11 cellular contexts compared by ENCODE assay signal in genomic region chr4:40254961-40255721, GRCh38. TPM values are rescaled to one million over a fixed set of nuclear protein-coding genes. Genes with fewer than 3 reads are reported as not detected.
A peak's percentile ranks its signal among the peaks of the same experiment; 100 is the strongest.
DNase-seq lines count a peak whose midpoint lies in the region; ATAC-seq and TF ChIP-seq lines count a peak whose summit lies in the region.
"Had no signal": no experiment of that assay in that cellular context is flagged by ENCODE, and none has a peak within 500 bp of the region (broad histone marks: within the 10 kb centered on the region; RNA-seq: fewer than 3 reads in every experiment).

No MANE protein-coding gene starts in this region.

- H3K27me3 ChIP-seq in AG04450 (ENCODE audit: control insufficient read depth, insufficient read depth, low read length) (no peaks in the 10 kb centered on the region), heart right ventricle (no peaks in the 10 kb centered on the region)
- H3K27me3 ChIP-seq: neutrophil, upper lobe of left lung had no signal

- 0 out of 2 replicates have a peak, but pooled peaks cover 4% of the 10 kb centered on the region for H3K36me3 Mint-ChIP-seq in HFFc6 (ENCODE audit: low read depth)
- peaks cover 4% of the 10 kb centered on the region for H3K36me3 Mint-ChIP-seq in activated T-helper 2 cell treated with anti-CD3 and anti-CD28 coated beads, Interferon-gamma antibody, Interleukin-2, Interleukin-4, amounts not matched to agents 10 μg/mL and 5 μg/mL and 100 μg/mL, durations not matched to agents 14 hours and 24 hours and 36 hours (ENCODE audit: low read depth)

- intact Hi-C loops in activated T-helper 2 cell treated with anti-CD3 and anti-CD28 coated beads, Interferon-gamma antibody, Interleukin-2, Interleukin-4, amounts not matched to agents 10 μg/mL and 5 μg/mL and 100 μg/mL, durations not matched to agents 14 hours and 24 hours and 36 hours (cut with micrococcal nuclease), result loop anchor here (1.0 to 2.0 kb wide), 4 partner anchors 16 to 54 kb away; no protein-coding TSS in a partner anchor
- intact Hi-C loops in heart right ventricle (cut with DNase I), result no loop called here

- H3K4me1 Mint-ChIP-seq in HFFc6 (ENCODE audit: low read depth), result peaks cover 46% of the 10 kb centered on the region
- H3K4me1 Mint-ChIP-seq in activated T-helper 2 cell treated with anti-CD3 and anti-CD28 coated beads, Interferon-gamma antibody, Interleukin-2, Interleukin-4, amounts not matched to agents 10 μg/mL and 5 μg/mL and 100 μg/mL, durations not matched to agents 14 hours and 24 hours and 36 hours (ENCODE audit: low read depth), result peaks cover 53% of the 10 kb centered on the region

- H3K9me3 ChIP-seq in AG04450 (ENCODE audit: control insufficient read depth, insufficient read depth, low read length) (peaks cover 7% of the 10 kb centered on the region; the same call in 1 of the 2 replicates), heart right ventricle (no peaks in the 10 kb centered on the region)
- H3K9me3 ChIP-seq: neutrophil, upper lobe of left lung had no signal

- H3K27me3 Mint-ChIP-seq in HFFc6 (ENCODE audit: insufficient read depth), result peaks cover 9% of the 10 kb centered on the region
- no peaks in the 10 kb centered on the region for H3K27me3 Mint-ChIP-seq in activated T-helper 2 cell treated with anti-CD3 and anti-CD28 coated beads, Interferon-gamma antibody, Interleukin-2, Interleukin-4, amounts not matched to agents 10 μg/mL and 5 μg/mL and 100 μg/mL, durations not matched to agents 14 hours and 24 hours and 36 hours (ENCODE audit: low read depth)

- POLR2A ChIA-PET in AG04450 (lab: Yijun Ruan, JAX), result no interaction called here

- no peak for ATAC-seq in heart right ventricle

- H3K27ac ChIP-seq in AG04450 (ENCODE audit: low read depth, low read length) (peak overlapping the region; percentile 49), heart right ventricle (peak overlapping the region in 1 of 10 donors; percentile 47)
- H3K27ac ChIP-seq: neutrophil, upper lobe of left lung had no signal

- WGBS in heart right ventricle, 2 donors, result 79 to 80% methylated on average over 8 of the region's 8 CpGs

- no peaks in the 10 kb centered on the region for H3K36me3 ChIP-seq in heart right ventricle
- H3K36me3 ChIP-seq: neutrophil, upper lobe of left lung had no signal

- H3K27ac Mint-ChIP-seq in HFFc6, result peak overlapping the region; percentile 92
- H3K27ac Mint-ChIP-seq in activated T-helper 2 cell treated with anti-CD3 and anti-CD28 coated beads, Interferon-gamma antibody, Interleukin-2, Interleukin-4, amounts not matched to agents 10 μg/mL and 5 μg/mL and 100 μg/mL, durations not matched to agents 14 hours and 24 hours and 36 hours, result peak overlapping the region; percentile 85

- TF ChIP-seq CTCF in AG04450 (IDR thresholded peaks at IDR 0.05; ENCODE audit: low read depth, low read length), result no peak
- TF ChIP-seq CTCF in HFFc6 (IDR thresholded peaks at IDR 0.05), result no peak; the same call in 1 of the 2 replicates
- no peak for TF ChIP-seq CTCF in heart right ventricle (IDR thresholded peaks at IDR 0.05)

- H3K9me3 Mint-ChIP-seq in HFFc6, result no peaks in the 10 kb centered on the region
- no peaks in the 10 kb centered on the region for H3K9me3 Mint-ChIP-seq in activated T-helper 2 cell treated with anti-CD3 and anti-CD28 coated beads, Interferon-gamma antibody, Interleukin-2, Interleukin-4, amounts not matched to agents 10 μg/mL and 5 μg/mL and 100 μg/mL, durations not matched to agents 14 hours and 24 hours and 36 hours

- H3K4me1 ChIP-seq in heart right ventricle, result peaks cover 0 to 18% (median 0%) of the 10 kb centered on the region in 9 donors

- no peak for DNase-seq in AG04450 (ENCODE audit: low read depth, low spot score)
- peak; percentile 78 for DNase-seq in HFFc6
- no peak for DNase-seq in activated T-helper 2 cell treated with anti-CD3 and anti-CD28 coated beads, Interferon-gamma antibody, Interleukin-2, Interleukin-4, amounts not matched to agents 10 μg/mL and 5 μg/mL and 100 μg/mL, durations not matched to agents 14 hours and 24 hours and 36 hours (ENCODE audit: low spot score)
- peak; percentile 35 for DNase-seq in kidney tubule cell (ENCODE audit: low spot score)
- no peak for DNase-seq in NCI-H345 (lab: John Stamatoyannopoulos, UW)
- DNase-seq in Ammon's horn (ENCODE audit: low spot score), result no peak
- DNase-seq in CD1c-positive myeloid dendritic cell (ENCODE audit: extremely low spot score), result no peak
- no peak for DNase-seq in heart right ventricle
- DNase-seq: cortex of kidney, upper lobe of left lung had no signal

- no peak overlapping the region for H3K4me3 ChIP-seq in AG04450 (ENCODE audit: low read depth, low read length)
- no peak overlapping the region for H3K4me3 ChIP-seq in heart right ventricle
- H3K4me3 ChIP-seq: upper lobe of left lung had no signal

- CTCF ChIA-PET in AG04450 (lab: Charles Lee), result no interaction called here

- peak overlapping the region; percentile 72 for H3K4me3 Mint-ChIP-seq in HFFc6
- H3K4me3 Mint-ChIP-seq in activated T-helper 2 cell treated with anti-CD3 and anti-CD28 coated beads, Interferon-gamma antibody, Interleukin-2, Interleukin-4, amounts not matched to agents 10 μg/mL and 5 μg/mL and 100 μg/mL, durations not matched to agents 14 hours and 24 hours and 36 hours (ENCODE audit: low read depth), result peak overlapping the region; percentile 28

RNA-seq across cellular contexts. Expression of gene RHOH, which starts 58.3 kb away (rescaled TPM):
- polyA plus RNA-seq in AG04450 (2011; rRNA removed) (not detected in 2 replicates), heart right ventricle (under 1 TPM; 0.15 to 0.20 TPM)
- polyA minus RNA-seq in AG04450 (2011; rRNA and poly(A)+ RNA removed), result not detected in 2 replicates
- not detected for total RNA-seq in HFFc6 (2021; fragmentation: NEBNext Ultra II Directional; extraction: Animal tissue kit (Norgen Biotek cat#: 25700))
- 108 and 120 TPM in 2 replicates for total RNA-seq in activated T-helper 2 cell treated with anti-CD3 and anti-CD28 coated beads, Interferon-gamma antibody, Interleukin-2, Interleukin-4, amounts not matched to agents 10 μg/mL and 5 μg/mL and 100 μg/mL, durations not matched to agents 14 hours and 24 hours and 36 hours
- 1 to 10 TPM in 1 of 10 donors, under 1 TPM in 7, not detected in 2; 0.11 to 7.2 (median 0.44) TPM for total RNA-seq in heart right ventricle

Comparison
In these comparisons a context has a peak if more than half of its experiments do, and no peak if none do; other contexts are left out.
1. DNase-seq: peak in HFFc6 (single experiment) and kidney tubule cell (single experiment); none in AG04450 (single experiment), activated T-helper 2 cell treated with anti-CD3 and anti-CD28 coated beads, Interferon-gamma antibody, Interleukin-2, Interleukin-4, amounts not matched to agents 10 μg/mL and 5 μg/mL and 100 μg/mL, durations not matched to agents 14 hours and 24 hours and 36 hours (single experiment), NCI-H345 (single experiment), Ammon's horn (single experiment), CD1c-positive myeloid dendritic cell (single experiment) and heart right ventricle (0 of 2).
2. RNA of gene RHOH, which starts 58.3 kb away (total RNA-seq): 108 to 120 TPM in activated T-helper 2 cell treated with anti-CD3 and anti-CD28 coated beads, Interferon-gamma antibody, Interleukin-2, Interleukin-4, amounts not matched to agents 10 μg/mL and 5 μg/mL and 100 μg/mL, durations not matched to agents 14 hours and 24 hours and 36 hours; 0.11 to 7.2 TPM in heart right ventricle and not detected in HFFc6; every median in the first group is over 10 times any median in the second.